22 cellular contexts compared by ENCODE assay signal in genomic region chr17:15334266-15334665, GRCh38. TPM values are rescaled to one million over a fixed set of nuclear protein-coding genes. Genes with fewer than 3 reads are reported as not detected.
A peak's percentile ranks its signal among the peaks of the same experiment; 100 is the strongest.
DNase-seq lines count a peak whose midpoint lies in the region; ATAC-seq and TF ChIP-seq lines count a peak whose summit lies in the region.
"Had no signal": no experiment of that assay in that cellular context is flagged by ENCODE, and none has a peak within 500 bp of the region (broad histone marks: within the 10 kb centered on the region; RNA-seq: fewer than 3 reads in every experiment).

No MANE protein-coding gene starts in this region.

- CTCF ChIA-PET in MCF 10A (lab: Yijun Ruan, JAX): interaction anchor here (0.6 kb wide), 1 partner anchor 142 kb away, joined by 3 read pairs; no protein-coding TSS in a partner anchor
- CTCF ChIA-PET in Calu3 (lab: Charles Lee): no interaction called here

- no TSS peak for BruUV-seq in MCF 10A (replicated peaks; lab: Mats Ljungman, UMichigan)
- no TSS peak for BruUV-seq in Calu3 (replicated peaks; lab: Mats Ljungman, UMichigan)

- no peak overlapping the region for H3K27ac ChIP-seq in breast epithelium
- peak overlapping the region; percentile 32 for H3K27ac ChIP-seq in hepatocyte
- H3K27ac ChIP-seq: 22Rv1 had no signal

- intact Hi-C loops in MCF 10A (cut with micrococcal nuclease) (no loop called here), breast epithelium (cut with DNase I; ENCODE audit: low total_unique reads) (no loop called here), Calu3 (cut with micrococcal nuclease; ENCODE audit: unreplicated experiment) (no loop called here)

- no peaks in the 10 kb centered on the region for H3K79me2 ChIP-seq in hepatocyte

- POLR2A ChIA-PET in MCF 10A (lab: Yijun Ruan, JAX): interaction anchor here (1.5 kb wide), 1 partner anchor 14 kb away, joined by 4 read pairs; no protein-coding TSS in a partner anchor

- H3K9me3 ChIP-seq in breast epithelium: no peaks in the 10 kb centered on the region
- no peaks in the 10 kb centered on the region for H3K9me3 ChIP-seq in hepatocyte (ENCODE audit: low read depth)

- no peaks in the 10 kb centered on the region for H3K4me1 ChIP-seq in breast epithelium
- no peaks in the 10 kb centered on the region for H3K4me1 ChIP-seq in hepatocyte (ENCODE audit: insufficient read depth)

- H3K27me3 ChIP-seq in breast epithelium (no peaks in the 10 kb centered on the region), hepatocyte (no peaks in the 10 kb centered on the region)

- H3K4me3 Mint-ChIP-seq in MCF 10A (ENCODE audit: unreplicated experiment): no peak overlapping the region
- H3K4me3 Mint-ChIP-seq in Calu3 (ENCODE audit: low read depth, unreplicated experiment): no peak overlapping the region
- H3K4me3 Mint-ChIP-seq: CD8-positive, alpha-beta memory T cell had no signal

- no peak overlapping the region for H2AFZ ChIP-seq in hepatocyte

- H3K36me3 ChIP-seq in breast epithelium (no peaks in the 10 kb centered on the region), hepatocyte (replicated peaks; ENCODE audit: insufficient read depth, low read depth) (no peaks in the 10 kb centered on the region)

- H3K4me3 ChIP-seq in breast epithelium (no peak overlapping the region), hepatocyte (no peak overlapping the region)

- no peaks in the 10 kb centered on the region for H3K36me3 Mint-ChIP-seq in MCF 10A (ENCODE audit: insufficient read depth, unreplicated experiment)
- no peaks in the 10 kb centered on the region for H3K36me3 Mint-ChIP-seq in Calu3 (ENCODE audit: insufficient read depth, unreplicated experiment)
- H3K36me3 Mint-ChIP-seq: CD8-positive, alpha-beta memory T cell had no signal

- ATAC-seq in GM18858 (IDR thresholded peaks at IDR 0.05; ENCODE audit: unreplicated experiment): no peak
- no peak for ATAC-seq in omental fat pad (ENCODE audit: low FRiP score)

- DNase-seq in MCF 10A (ENCODE audit: unreplicated experiment): peak; percentile 21
- no peak for DNase-seq in breast epithelium (ENCODE audit: low spot score in 2 of 2)
- DNase-seq in RPMI7951 (ENCODE audit: low read depth): peak; percentile 5
- DNase-seq in hepatocyte (ENCODE audit: low spot score): peak; percentile 52
- no peak for DNase-seq in omental fat pad (ENCODE audit: low spot score)
- no peak for DNase-seq in Calu3
- no peak for DNase-seq in NAMALWA (ENCODE audit: low spot score)
- DNase-seq: AML-193; C1 segment of cervical spinal cord; CD8-positive, alpha-beta memory T cell; KG1; MV-4-11; NCI-H1694; NCI-H2081; NCI-H2171; NCI-H526; OCI-M1; Right ventricle myocardium superior had no signal

- no peak for TF ChIP-seq CTCF in MCF 10A (IDR thresholded peaks at IDR 0.05; ENCODE audit: unreplicated experiment)
- TF ChIP-seq CTCF in breast epithelium (IDR thresholded peaks at IDR 0.05): no peak
- no peak for TF ChIP-seq CTCF in hepatocyte (IDR thresholded peaks at IDR 0.05; ENCODE audit: poor library complexity)
- no peak for TF ChIP-seq CTCF in omental fat pad (IDR thresholded peaks at IDR 0.05)
- no peak for TF ChIP-seq CTCF in Calu3 (IDR thresholded peaks at IDR 0.05; ENCODE audit: unreplicated experiment)

- no peak overlapping the region for H3K27ac Mint-ChIP-seq in MCF 10A (ENCODE audit: low read depth, unreplicated experiment)
- no peak overlapping the region for H3K27ac Mint-ChIP-seq in Calu3 (ENCODE audit: unreplicated experiment)
- H3K27ac Mint-ChIP-seq: CD8-positive, alpha-beta memory T cell had no signal

- no peaks in the 10 kb centered on the region for H3K9me3 Mint-ChIP-seq in MCF 10A (ENCODE audit: unreplicated experiment)
- peaks cover 2% of the 10 kb centered on the region for H3K9me3 Mint-ChIP-seq in Calu3 (ENCODE audit: low read depth, unreplicated experiment)

- no peaks in the 10 kb centered on the region for H4K20me1 ChIP-seq in hepatocyte (ENCODE audit: insufficient read depth, poor library complexity, severe bottlenecking)

- H3K9me2 ChIP-seq in hepatocyte (replicated peaks; ENCODE audit: insufficient read depth): no peaks in the 10 kb centered on the region

- H3K27me3 Mint-ChIP-seq in MCF 10A (ENCODE audit: insufficient read depth, unreplicated experiment) (peaks cover 44% of the 10 kb centered on the region), Calu3 (ENCODE audit: unreplicated experiment) (no peaks in the 10 kb centered on the region)

- H3K4me2 ChIP-seq in hepatocyte: no peak overlapping the region

- 62% methylated on average over 3 of the region's 3 CpGs for WGBS in hepatocyte (ENCODE audit: low lambda C conversion rate, missing lambda C conversion rate)

- no peak for TF ChIP-seq POLR2A in breast epithelium (IDR thresholded peaks at IDR 0.05)

- H3K4me1 Mint-ChIP-seq in MCF 10A (ENCODE audit: insufficient read depth, unreplicated experiment) (no peaks in the 10 kb centered on the region), Calu3 (ENCODE audit: low read depth, unreplicated experiment) (no peaks in the 10 kb centered on the region)
- H3K4me1 Mint-ChIP-seq: CD8-positive, alpha-beta memory T cell had no signal

RNA-seq across cellular contexts. Expression of gene TEKT3, which starts 7.1 kb away (rescaled TPM):
- total RNA-seq in MCF 10A (2022) (not detected in 2 replicates), breast epithelium (1 to 10 TPM in 2 of 3 donors, not detected in 1; 2.5 to 2.6 TPM), hepatocyte (1.9 TPM in 1 of 2 replicates, not detected in the other), omental fat pad (under 1 TPM in 2 of 4 donors, not detected in 2; 0.44 to 0.79 TPM), Calu3 (2022) (not detected in 2 replicates)
- 0.49 TPM in 1 of 2 replicates, not detected in the other for total RNA-seq in RPMI7951 (2014; rRNA removed; shearing (Covaris generic))
- 0.41 and 0.45 TPM in 2 replicates for polyA plus RNA-seq in hepatocyte
- total RNA-seq: CD8-positive, alpha-beta memory T cell; SK-MEL-5; T-helper 1 cell treated with Interleukin-12 subunit alpha and Interleukin-12 subunit beta and Interleukin-4 antibody, amounts not matched to agents 30 ng/mL and 1 ng/mL, for 36 hours had no signal
- polyA plus RNA-seq: CD8-positive, alpha-beta memory T cell had no signal

Comparison
In these comparisons a context has a peak if more than half of its experiments do, and no peak if none do; other contexts are left out.
1. DNase-seq: peak in MCF 10A (single experiment), RPMI7951 (single experiment) and hepatocyte (single experiment); none in breast epithelium (0 of 2), omental fat pad (single experiment), Calu3 (single experiment) and NAMALWA (single experiment).